20 cellular contexts compared by ENCODE assay signal in genomic region chr12:71306808-71307207, GRCh38.
DNase-seq lines count a peak whose midpoint lies in the region; ATAC-seq, FAIRE-seq and TF ChIP-seq lines count a peak whose summit lies in the region.
"Had no signal": no experiment of that assay in that cellular context is flagged by ENCODE, and none has a peak within 500 bp of the region (broad histone marks: within the 10 kb centered on the region; RNA-seq: fewer than 3 reads in every experiment).

No MANE protein-coding gene starts in this region.

- TF ChIP-seq EP300 in K562 (IDR thresholded peaks at IDR 0.05; ENCODE audit: low read length), result no peak

- no TSS peak for BruUV-seq in mammary epithelial cell (replicated peaks; lab: Mats Ljungman, UMichigan)
- no TSS peak for BruUV-seq in K562 (replicated peaks; lab: Mats Ljungman, UMichigan)

- no peak for TF ChIP-seq RAD21 in K562 (CRISPR knock-in tag; conservative IDR thresholded peaks at IDR 0.05 in 1 of 2, IDR thresholded peaks at IDR 0.05 in 1 of 2)

- no peaks in the 10 kb centered on the region for H3K27me3 ChIP-seq in mammary epithelial cell (ENCODE audit: insufficient read depth, low read length)
- no peaks in the 10 kb centered on the region for H3K27me3 ChIP-seq in breast epithelium
- no peaks in the 10 kb centered on the region for H3K27me3 ChIP-seq in K562 (ENCODE audit: control insufficient read depth in 2 of 2, insufficient read depth in 2 of 2, low read length in 2 of 2)
- H3K27me3 ChIP-seq in gastrocnemius medialis, result no peaks in the 10 kb centered on the region

- no peak for ATAC-seq in K562
- ATAC-seq in gastrocnemius medialis, result no peak
- ATAC-seq in activated CD4-positive, alpha-beta T cell treated with anti-CD3 and anti-CD28 coated beads for 36 hours, result no peak
- no peak for ATAC-seq in HG03342 (IDR thresholded peaks at IDR 0.05; ENCODE audit: unreplicated experiment)

- H3K4me3 Mint-ChIP-seq in activated CD4-positive, alpha-beta T cell treated with anti-CD3 and anti-CD28 coated beads for 36 hours, result no peak overlapping the region
- H3K4me3 Mint-ChIP-seq: CD4-positive, alpha-beta memory T cell had no signal

- H3K4me1 ChIP-seq in mammary epithelial cell (ENCODE audit: insufficient read depth, low read length) (no peaks in the 10 kb centered on the region), breast epithelium (no peaks in the 10 kb centered on the region), K562 (replicated peaks in 1 of 2; ENCODE audit: control insufficient read depth in 2 of 2, insufficient read depth in 2 of 2, low read length in 2 of 2) (peaks cover 0 to 4% of the 10 kb centered on the region in 2 experiments; a peak in 3 of 5 replicates), gastrocnemius medialis (no peaks in the 10 kb centered on the region)

- H2AFZ ChIP-seq in mammary epithelial cell (ENCODE audit: low read depth, low read length) (no peak overlapping the region), K562 (ENCODE audit: low read depth, low read length) (no peak overlapping the region)

- dilution Hi-C loops in mammary epithelial cell (cut with HindIII; ENCODE audit: low sequenced_read_pairs), result no loop called here

- H3K4me1 Mint-ChIP-seq in activated CD4-positive, alpha-beta T cell treated with anti-CD3 and anti-CD28 coated beads for 36 hours, result no peaks in the 10 kb centered on the region
- H3K4me1 Mint-ChIP-seq: CD4-positive, alpha-beta memory T cell had no signal

- DNase-seq in mammary epithelial cell (peak; percentile 12), breast epithelium (ENCODE audit: low spot score in 2 of 2) (no peak), K562 (ENCODE audit: extremely low read depth in 1 of 4, low spot score in 3 of 4) (no peak), gastrocnemius medialis (no peak)
- DNase-seq in activated CD4-positive, alpha-beta T cell treated with anti-CD3 and anti-CD28 coated beads for 36 hours, result no peak
- DNase-seq: 8988T; C1 segment of cervical spinal cord; Calu3; CD4-positive, alpha-beta memory T cell; COR-L47; DMS79; EL; GF-D8; GOT3; HCEC 1CT had no signal

- no peaks in the 10 kb centered on the region for H3K36me3 Mint-ChIP-seq in activated CD4-positive, alpha-beta T cell treated with anti-CD3 and anti-CD28 coated beads for 36 hours (ENCODE audit: low read depth)
- H3K36me3 Mint-ChIP-seq: CD4-positive, alpha-beta memory T cell had no signal

- H4K20me1 ChIP-seq in mammary epithelial cell (ENCODE audit: insufficient read depth, low read length) (no peaks in the 10 kb centered on the region), K562 (replicated peaks; ENCODE audit: control insufficient read depth, insufficient read depth, low read length) (no peaks in the 10 kb centered on the region)

- POLR2A ChIA-PET in K562 (lab: Yijun Ruan, JAX), result no interaction called here
- POLR2A ChIA-PET in activated CD4-positive, alpha-beta T cell treated with anti-CD3 and anti-CD28 coated beads for 36 hours (lab: Charles Lee), result no interaction called here

- H3K9ac ChIP-seq in mammary epithelial cell (ENCODE audit: insufficient read depth, low read length) (no peak overlapping the region), K562 (ENCODE audit: insufficient read depth in 1 of 2, low read depth in 2 of 2, low read length in 2 of 2) (no peak overlapping the region)

- no peak for TF ChIP-seq POLR2A in breast epithelium (IDR thresholded peaks at IDR 0.05)
- TF ChIP-seq POLR2A in K562 (conservative IDR thresholded peaks at IDR 0.05), result no peak
- no peak for TF ChIP-seq POLR2A in gastrocnemius medialis (IDR thresholded peaks at IDR 0.05)

- TF ChIP-seq CTCF in mammary epithelial cell (conservative IDR thresholded peaks at IDR 0.05 in 1 of 2, IDR thresholded peaks at IDR 0.05 in 1 of 2; ENCODE audit: extremely low read depth in 1 of 2, insufficient read depth in 1 of 2, low read depth in 1 of 2, low read length in 2 of 2) (no peak), breast epithelium (IDR thresholded peaks at IDR 0.05) (no peak), K562 (IDR thresholded peaks at IDR 0.05 in 2 of 3, conservative IDR thresholded peaks at IDR 0.05 in 1 of 3; ENCODE audit: insufficient read depth in 2 of 3, low read depth in 1 of 3, low read length in 3 of 3) (no peak), gastrocnemius medialis (IDR thresholded peaks at IDR 0.05 in 4 of 5, conservative IDR thresholded peaks at IDR 0.05 in 1 of 5) (no peak)

- intact Hi-C loops in mammary epithelial cell (cut with micrococcal nuclease) (no loop called here), breast epithelium (cut with DNase I; ENCODE audit: low total_unique reads) (no loop called here), K562 (cut with micrococcal nuclease) (no loop called here), gastrocnemius medialis (cut with DNase I; ENCODE audit: low total_unique reads) (no loop called here)
- intact Hi-C loops in activated CD4-positive, alpha-beta T cell treated with anti-CD3 and anti-CD28 coated beads for 36 hours (cut with DNase I, micrococcal nuclease), result no loop called here

- H3K27ac ChIP-seq in mammary epithelial cell (ENCODE audit: insufficient read depth, low read depth, low read length), result no peak overlapping the region
- H3K27ac ChIP-seq in breast epithelium, result no peak overlapping the region
- no peak overlapping the region for H3K27ac ChIP-seq in K562 (ENCODE audit: extremely low read depth, low read depth, low read length)
- H3K27ac ChIP-seq in gastrocnemius medialis, result no peak overlapping the region

- H3K9me3 ChIP-seq in mammary epithelial cell (replicated peaks; ENCODE audit: insufficient read depth, low read length) (no peaks in the 10 kb centered on the region), breast epithelium (peaks cover 0 to 5% of the 10 kb centered on the region in 2 donors), K562 (replicated peaks; ENCODE audit: control insufficient read depth, insufficient read depth, low read depth, low read length) (no peaks in the 10 kb centered on the region; the same call in 1 of the 2 replicates), gastrocnemius medialis (no peaks in the 10 kb centered on the region)

- no peak overlapping the region for H3K27ac Mint-ChIP-seq in activated CD4-positive, alpha-beta T cell treated with anti-CD3 and anti-CD28 coated beads for 36 hours
- H3K27ac Mint-ChIP-seq: CD4-positive, alpha-beta memory T cell had no signal

- FAIRE-seq in K562 (lab: Jason Lieb, UNC) (no peak), islet of Langerhans (lab: Jason Lieb, UNC) (peak; percentile 100)
- FAIRE-seq: GM12891, GM18507, H54 had no signal

- H3K4me3 ChIP-seq in mammary epithelial cell (replicated peaks in 1 of 3; ENCODE audit: insufficient read depth in 1 of 3, low read depth in 2 of 3, low read length in 3 of 3) (no peak overlapping the region), breast epithelium (no peak overlapping the region), K562 (no peak overlapping the region), gastrocnemius medialis (no peak overlapping the region)

- H3K79me2 ChIP-seq in mammary epithelial cell (ENCODE audit: insufficient read depth, low read length) (no peaks in the 10 kb centered on the region), K562 (ENCODE audit: control insufficient read depth, insufficient read depth, low read length) (no peaks in the 10 kb centered on the region)

- H3K4me2 ChIP-seq in mammary epithelial cell (ENCODE audit: insufficient read depth, low read depth, low read length), result no peak overlapping the region
- H3K4me2 ChIP-seq in K562 (ENCODE audit: insufficient read depth, low read length), result no peak overlapping the region

- WGBS in mammary epithelial cell (ENCODE audit: low coverage, missing lambda C conversion rate), result 11% methylated on average over 1 of the region's 1 CpG
- 50% methylated on average over 1 of the region's 1 CpG for WGBS in K562 (ENCODE audit: insufficient coverage, low coverage, missing lambda C conversion rate)

- H3K36me3 ChIP-seq in mammary epithelial cell (ENCODE audit: insufficient read depth, low read length) (no peaks in the 10 kb centered on the region), breast epithelium (no peaks in the 10 kb centered on the region), K562 (ENCODE audit: control insufficient read depth, insufficient read depth, low read length) (no peaks in the 10 kb centered on the region), gastrocnemius medialis (no peaks in the 10 kb centered on the region)

- in situ Hi-C loops in mammary epithelial cell (cut with MboI; ENCODE audit: low sequenced_read_pairs in 2 of 2), result no loop called here
- in situ Hi-C loops in K562 (cut with MboI), result no loop called here
- in situ Hi-C loops in gastrocnemius medialis (cut with MboI; ENCODE audit: low sequenced_read_pairs in 4 of 4), result no loop called here

- H3K9me3 Mint-ChIP-seq in activated CD4-positive, alpha-beta T cell treated with anti-CD3 and anti-CD28 coated beads for 36 hours (ENCODE audit: low read depth), result no peaks in the 10 kb centered on the region

- H3K27me3 Mint-ChIP-seq in activated CD4-positive, alpha-beta T cell treated with anti-CD3 and anti-CD28 coated beads for 36 hours, result no peaks in the 10 kb centered on the region
- H3K27me3 Mint-ChIP-seq: CD4-positive, alpha-beta memory T cell had no signal

- CTCF ChIA-PET in mammary epithelial cell (lab: Charles Lee; ENCODE audit: low non-redundant PET), result no interaction called here
- CTCF ChIA-PET in K562 (lab: Yijun Ruan, JAX; ENCODE audit: low intra/inter-chr PET ratio), result no interaction called here
- CTCF ChIA-PET in activated CD4-positive, alpha-beta T cell treated with anti-CD3 and anti-CD28 coated beads for 36 hours (lab: Charles Lee), result no interaction called here

- no peaks in the 10 kb centered on the region for H3K9me1 ChIP-seq in K562 (ENCODE audit: control insufficient read depth, insufficient read depth, low read length)
